8 cellular contexts compared by ENCODE assay signal in the genomic region with DNA sequence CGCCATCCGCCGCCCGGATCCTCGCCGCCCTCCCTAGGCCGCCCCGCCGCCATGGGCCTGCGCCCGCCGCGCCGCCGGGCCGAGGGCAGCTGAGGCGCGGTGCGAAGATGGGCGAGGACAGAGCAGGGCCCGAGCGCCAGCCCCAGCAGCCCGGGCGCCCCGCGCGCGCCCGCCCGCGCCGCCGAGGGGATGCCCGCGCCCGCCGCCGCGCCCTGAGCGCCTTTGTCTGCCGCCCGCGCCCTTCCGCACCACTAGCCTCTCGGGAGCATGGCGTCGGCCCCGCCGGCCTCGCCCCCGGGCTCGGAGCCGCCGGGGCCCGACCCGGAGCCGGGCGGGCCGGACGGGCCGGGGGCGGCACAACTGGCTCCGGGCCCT. TPM values are rescaled to one million over a fixed set of nuclear protein-coding genes. Genes with fewer than 3 reads are reported as not detected.
DNase-seq lines count a peak whose midpoint lies in the region; ATAC-seq and TF ChIP-seq lines count a peak whose summit lies in the region.

No MANE protein-coding gene starts in this region.

- H3K27me3 Mint-ChIP-seq in T-helper 17 cell = no peaks in the 10 kb centered on the region

- peaks cover 3% of the 10 kb centered on the region for H3K4me1 ChIP-seq in fibroblast of lung (ENCODE audit: control insufficient read depth, extremely low read depth, insufficient read depth, low read length)
- peaks cover 0 to 49% (median 45%) of the 10 kb centered on the region in 4 donors for H3K4me1 ChIP-seq in sigmoid colon

- peak overlapping the region; percentile 49 for H3K27ac Mint-ChIP-seq in T-helper 17 cell

- POLR2A ChIA-PET in GM10248 (lab: Yijun Ruan, JAX) = interaction anchor here (1.0 kb wide), 1 partner anchor 217 kb away, joined by 3 read pairs; no protein-coding TSS in a partner anchor

- TF ChIP-seq CTCF in fibroblast of lung (conservative IDR thresholded peaks at IDR 0.05 in 1 of 2, IDR thresholded peaks at IDR 0.05 in 1 of 2; ENCODE audit: low read depth in 1 of 2, low read length in 2 of 2) (no peak), sigmoid colon (IDR thresholded peaks at IDR 0.05) (no peak), GM10248 (IDR thresholded peaks at IDR 0.05; ENCODE audit: control extremely low read depth, extremely low read depth, low read depth, missing control alignments) (no peak)

- no peaks in the 10 kb centered on the region for H3K36me3 ChIP-seq in fibroblast of lung (ENCODE audit: control insufficient read depth, insufficient read depth, low read length)
- peaks cover 0 to 12% (median 0%) of the 10 kb centered on the region in 4 donors for H3K36me3 ChIP-seq in sigmoid colon

- peaks cover 25% of the 10 kb centered on the region for H3K79me2 ChIP-seq in fibroblast of lung (ENCODE audit: control insufficient read depth, insufficient read depth, low read length)

- no peak for TF ChIP-seq POLR2A in sigmoid colon (IDR thresholded peaks at IDR 0.05)

- H3K4me3 ChIP-seq in fibroblast of lung (replicated peaks in 1 of 4; ENCODE audit: control extremely low read depth in 1 of 4, insufficient read depth in 1 of 4, low read depth in 3 of 4, low read length in 4 of 4) (peak overlapping the region in 2 of 4 experiments; percentile 79 to 82), sigmoid colon (peak overlapping the region; percentile 64 to 81 (median 74))

- no peak overlapping the region for H2AFZ ChIP-seq in fibroblast of lung (ENCODE audit: low read length)

- 0 to 1% methylated on average over 63 of the region's 63 CpGs for WGBS in sigmoid colon, 2 donors

- no peaks in the 10 kb centered on the region for H3K9me3 ChIP-seq in T-helper 17 cell (ENCODE audit: control insufficient read depth, low read length, poor library complexity, severe bottlenecking)
- H3K9me3 ChIP-seq in fibroblast of lung (ENCODE audit: control insufficient read depth, insufficient read depth, low read depth, low read length) = no peaks in the 10 kb centered on the region
- H3K9me3 ChIP-seq in sigmoid colon = no peaks in the 10 kb centered on the region

- no peak for DNase-seq in activated CD4-positive, CD25-positive, alpha-beta regulatory T cell (lab: John Stamatoyannopoulos, UW)
- peak in 2 of 3 donors; percentile 42 to 46 for DNase-seq in T-helper 17 cell
- DNase-seq in fibroblast of lung (ENCODE audit: low read depth in 2 of 2) = no peak
- DNase-seq in sigmoid colon = no peak
- DNase-seq in GM10248 (ENCODE audit: extremely low spot score) = no peak
- no peak for DNase-seq in NOMO-1 treated with DMSO at 0.1 percent for 48 hours (lab: John Stamatoyannopoulos, UW; ENCODE audit: unreplicated experiment)

- peak; percentile 59 to 62 for ATAC-seq in activated CD4-positive, CD25-positive, alpha-beta regulatory T cell treated with anti-CD3 and anti-CD28 coated beads, Interleukin-2, amount 50 U/mL, for 24 hours
- ATAC-seq in HG02852 (IDR thresholded peaks at IDR 0.05; ENCODE audit: unreplicated experiment) = peak; percentile 44
- ATAC-seq in T-helper 17 cell = peak; percentile 69

- TF ChIP-seq EP300 in sigmoid colon (IDR thresholded peaks at IDR 0.05) = no peak

- H3K9ac ChIP-seq in fibroblast of lung (ENCODE audit: insufficient read depth, low read length) = peak overlapping the region; percentile 72

- intact Hi-C loops in sigmoid colon (cut with DNase I) = loop anchor here (1.0 to 5.0 kb wide), 5 partner anchors 23 to 101 kb away; a partner anchor contains a TSS

- peaks cover 25% of the 10 kb centered on the region for H3K4me1 Mint-ChIP-seq in T-helper 17 cell

- H4K20me1 ChIP-seq in fibroblast of lung (ENCODE audit: control insufficient read depth, extremely low read depth, insufficient read depth, low read length) = no peaks in the 10 kb centered on the region

- no peaks in the 10 kb centered on the region for H3K27me3 ChIP-seq in fibroblast of lung (ENCODE audit: control insufficient read depth, insufficient read depth, low read length)
- no peaks in the 10 kb centered on the region for H3K27me3 ChIP-seq in sigmoid colon

- no peak overlapping the region for H3K4me2 ChIP-seq in fibroblast of lung (ENCODE audit: extremely low read depth, insufficient read depth, low read length)

- no peak overlapping the region for H3K27ac ChIP-seq in fibroblast of lung (ENCODE audit: insufficient read depth, low read length)
- peak overlapping the region; percentile 94 to 99 (median 98) for H3K27ac ChIP-seq in sigmoid colon

- peak overlapping the region; percentile 88 for H3K4me3 Mint-ChIP-seq in T-helper 17 cell

- no peaks in the 10 kb centered on the region for H3K36me3 Mint-ChIP-seq in T-helper 17 cell (ENCODE audit: low read depth)

- CTCF ChIA-PET in GM10248 (lab: Yijun Ruan, JAX) = interaction anchor here (2.9 kb wide), 1 partner anchor 11 kb away, joined by 12 read pairs; no protein-coding TSS in a partner anchor

RNA-seq across cellular contexts. Expression of a gene that starts 0.3 kb away (rescaled TPM):
- total RNA-seq in T-helper 17 cell (10 to 100 TPM; 39.9 to 45.1 TPM), fibroblast of lung (17.5 and 22.1 TPM in 2 replicates), sigmoid colon (10 to 100 TPM; 20.0 to 44.9 (median 28.9) TPM)
- polyA plus RNA-seq in fibroblast of lung (7.3 and 11.9 TPM in 2 replicates), sigmoid colon (10 to 100 TPM; 10.6 to 24.1 (median 13.2) TPM)
- 20.5 and 29.2 TPM in 2 replicates for polyA plus RNA-seq in fibroblast of lung (2012)
- polyA minus RNA-seq in fibroblast of lung (ENCODE audit: low replicate concordance) = 17.1 and 23.5 TPM in 2 replicates

RNA-seq across cellular contexts. Expression of a gene that starts 24.0 kb away (rescaled TPM):
- 1 to 10 TPM; 7.5 to 9.0 TPM for total RNA-seq in T-helper 17 cell
- total RNA-seq in fibroblast of lung = 6.4 and 12.1 TPM in 2 replicates
- 10.8 and 12.0 TPM in 2 replicates for polyA plus RNA-seq in fibroblast of lung
- polyA plus RNA-seq in fibroblast of lung (2012) = 19.1 and 20.9 TPM in 2 replicates
- polyA minus RNA-seq in fibroblast of lung (ENCODE audit: low replicate concordance) = 9.7 and 25.1 TPM in 2 replicates
- 10 to 100 TPM; 15.0 to 21.6 (median 16.4) TPM for total RNA-seq in sigmoid colon
- polyA plus RNA-seq in sigmoid colon = 10 to 100 TPM; 30.6 to 39.1 (median 31.9) TPM

RNA-seq across cellular contexts. Expression of a gene that starts 28.7 kb away (rescaled TPM):
- total RNA-seq in T-helper 17 cell (10 to 100 TPM; 31.9 to 39.8 TPM), fibroblast of lung (51.9 and 71.7 TPM in 2 replicates), sigmoid colon (100 to 1,000 TPM; 138 to 281 (median 191) TPM)
- polyA plus RNA-seq in fibroblast of lung (114 and 121 TPM in 2 replicates), sigmoid colon (10 to 100 TPM; 39.6 to 55.3 (median 46.7) TPM)
- polyA plus RNA-seq in fibroblast of lung (2012) = 234 and 273 TPM in 2 replicates
- 62.2 and 122 TPM in 2 replicates for polyA minus RNA-seq in fibroblast of lung (ENCODE audit: low replicate concordance)

RNA-seq across cellular contexts. Expression of a gene that starts 43.9 kb away (rescaled TPM):
- 100 to 1,000 TPM in 1 of 2 donors, 10 to 100 TPM in 1; 39.7 to 106 TPM for total RNA-seq in T-helper 17 cell
- total RNA-seq in fibroblast of lung = 48.8 and 82.7 TPM in 2 replicates
- 46.2 and 73.2 TPM in 2 replicates for polyA plus RNA-seq in fibroblast of lung
- polyA plus RNA-seq in fibroblast of lung (2012) = 63.8 and 83.4 TPM in 2 replicates
- 132 and 193 TPM in 2 replicates for polyA minus RNA-seq in fibroblast of lung (ENCODE audit: low replicate concordance)
- total RNA-seq in sigmoid colon = 10 to 100 TPM; 20.7 to 26.6 (median 22.7) TPM
- 100 to 1,000 TPM in 1 of 3 donors, 10 to 100 TPM in 2; 61.9 to 109 (median 70.3) TPM for polyA plus RNA-seq in sigmoid colon

RNA-seq across cellular contexts. Expression of a gene that starts 55.4 kb away (rescaled TPM):
- 10 to 100 TPM; 25.2 to 25.9 TPM for total RNA-seq in T-helper 17 cell
- total RNA-seq in fibroblast of lung = 53.7 and 65.2 TPM in 2 replicates
- 86.5 and 133 TPM in 2 replicates for polyA plus RNA-seq in fibroblast of lung
- polyA plus RNA-seq in fibroblast of lung (2012) = 108 and 151 TPM in 2 replicates
- polyA minus RNA-seq in fibroblast of lung (ENCODE audit: low replicate concordance) = 84.8 and 123 TPM in 2 replicates
- 10 to 100 TPM; 49.6 to 77.4 (median 62.0) TPM for total RNA-seq in sigmoid colon
- polyA plus RNA-seq in sigmoid colon = 10 to 100 TPM; 74.5 to 95.9 (median 78.4) TPM

Comparison
In these comparisons a context has a peak if more than half of its experiments do, and no peak if none do; other contexts are left out.
1. DNase-seq: peak in T-helper 17 cell (2 of 3); none in activated CD4-positive, CD25-positive, alpha-beta regulatory T cell (0 of 4), fibroblast of lung (0 of 2), sigmoid colon (single experiment), GM10248 (single experiment) and NOMO-1 treated with DMSO at 0.1 percent for 48 hours (single experiment).
2. Peak in every context shown above with its lines, with median percentiles within 50 percentile points of each other: ATAC-seq.